ENCODE assay signal across 8 cellular contexts in genomic region chr14:91946313-91947195, GRCh38. TPM values are rescaled to one million over a fixed set of nuclear protein-coding genes. Genes with fewer than 3 reads are reported as not detected.
A peak's percentile ranks its signal among the peaks of the same experiment; 100 is the strongest.
DNase-seq lines count a peak whose midpoint lies in the region; ATAC-seq, FAIRE-seq and TF ChIP-seq lines count a peak whose summit lies in the region.

No MANE protein-coding gene starts in this region.

- peak overlapping the region; percentile 59 for H3K4me3 ChIP-seq in A549
- peak overlapping the region; percentile 55 for H3K4me3 ChIP-seq in effector memory CD4-positive, alpha-beta T cell (ENCODE audit: insufficient read depth, low read depth, low read length, poor library complexity, severe bottlenecking)
- peak overlapping the region; percentile 71 to 73 for H3K4me3 ChIP-seq in muscle layer of colon (ENCODE audit: low read depth in 1 of 2, low read length in 2 of 2)

- TF ChIP-seq CTCF in A549 (IDR thresholded peaks at IDR 0.05), result no peak

- no peaks in the 10 kb centered on the region for H3K36me3 ChIP-seq in effector memory CD4-positive, alpha-beta T cell (ENCODE audit: control insufficient read depth, insufficient read depth, low read length)
- H3K36me3 ChIP-seq in muscle layer of colon (ENCODE audit: insufficient read depth, low read length), result no peaks in the 10 kb centered on the region

- H3K27me3 ChIP-seq in effector memory CD4-positive, alpha-beta T cell (replicated peaks; ENCODE audit: control insufficient read depth, insufficient read depth, low read length, poor library complexity, severe bottlenecking), result peaks cover 4% of the 10 kb centered on the region
- no peaks in the 10 kb centered on the region for H3K27me3 ChIP-seq in muscle layer of colon (ENCODE audit: control insufficient read depth in 1 of 2, insufficient read depth in 2 of 2, low read length in 2 of 2)

- peak overlapping the region; percentile 47 for H3K9ac ChIP-seq in muscle layer of colon (ENCODE audit: low read length)

- ATAC-seq in A549 (no peak; a peak in 1 of 6 replicates), GM18498 (IDR thresholded peaks at IDR 0.05; ENCODE audit: unreplicated experiment) (no peak)

- H3K4me1 ChIP-seq in A549 (peaks cover 3% of the 10 kb centered on the region; the same call in 1 of the 3 replicates), muscle layer of colon (ENCODE audit: insufficient read depth, low read length) (peaks cover 10% of the 10 kb centered on the region)
- H3K4me1 ChIP-seq in effector memory CD4-positive, alpha-beta T cell (ENCODE audit: control insufficient read depth, insufficient read depth, low read length, poor library complexity, severe bottlenecking), result peaks cover 6% of the 10 kb centered on the region

- FAIRE-seq in A549 (lab: Jason Lieb, UNC), result no peak

- no peak for TF ChIP-seq EP300 in A549 (IDR thresholded peaks at IDR 0.05)

- H3K27ac ChIP-seq in A549 (peak overlapping the region in 1 of 2 experiments; percentile 84; a peak in 2 of 6 replicates), muscle layer of colon (ENCODE audit: low read depth, low read length) (peak overlapping the region; percentile 57)
- H3K27ac ChIP-seq in effector memory CD4-positive, alpha-beta T cell (ENCODE audit: insufficient read depth, low read length, poor library complexity, severe bottlenecking), result no peak overlapping the region

- TF ChIP-seq POLR2A in A549 (IDR thresholded peaks at IDR 0.05; ENCODE audit: low read length), result no peak

- peak overlapping the region; percentile 90 for H3K4me2 ChIP-seq in A549

- POLR2A ChIA-PET in A549 (lab: Yijun Ruan, JAX), result no interaction called here

- 90% methylated on average over 20 of the region's 20 CpGs for WGBS in A549 (ENCODE audit: missing lambda C conversion rate)

- no peak for TF ChIP-seq RAD21 in A549 (conservative IDR thresholded peaks at IDR 0.05 in 1 of 2, IDR thresholded peaks at IDR 0.05 in 1 of 2)

- no peak for DNase-seq in A549 (ENCODE audit: low read depth in 1 of 2, low spot score in 1 of 2)
- peak; percentile 32 for DNase-seq in LHCN-M2 (ENCODE audit: low read depth)
- no peak for DNase-seq in effector memory CD4-positive, alpha-beta T cell
- no peak for DNase-seq in stimulated activated CD8-positive, alpha-beta memory T cell treated with anti-CD3 and anti-CD28 coated beads, Interleukin-4, amount 100 ng/mL, for 48 hours
- DNase-seq in NCI-H774 (lab: John Stamatoyannopoulos, UW), result no peak
- no peak for DNase-seq in GDM1 (lab: John Stamatoyannopoulos, UW)

- CTCF ChIA-PET in A549 (lab: Yijun Ruan, JAX), result interaction anchor here (1.8 kb wide), 1 partner anchor 50 kb away, joined by 4 read pairs; no protein-coding TSS in a partner anchor

- no peaks in the 10 kb centered on the region for H3K9me3 ChIP-seq in A549
- no peaks in the 10 kb centered on the region for H3K9me3 ChIP-seq in effector memory CD4-positive, alpha-beta T cell (ENCODE audit: control insufficient read depth, low read length)
- no peaks in the 10 kb centered on the region for H3K9me3 ChIP-seq in muscle layer of colon (ENCODE audit: low read length)

TF ChIP-seq in A549, 52 proteins besides CTCF, POLR2A, EP300 and RAD21:
- TF ChIP-seq RCOR1 (IDR thresholded peaks at IDR 0.05; ENCODE audit: low read depth, low read length), result no peak
- TF ChIP-seq BCL3 (IDR thresholded peaks at IDR 0.05), result no peak
- TF ChIP-seq HES2 (IDR thresholded peaks at IDR 0.05), result no peak
- TF ChIP-seq ZFP36 (IDR thresholded peaks at IDR 0.05; ENCODE audit: borderline replicate concordance, partially characterized antibody), result no peak
- no peak for TF ChIP-seq EHMT2 (IDR thresholded peaks at IDR 0.05; ENCODE audit: low read depth)
- no peak for TF ChIP-seq ZNF302 (CRISPR knock-in tag; IDR thresholded peaks at IDR 0.05)
- no peak for TF ChIP-seq FOSB (CRISPR knock-in tag; IDR thresholded peaks at IDR 0.05)
- no peak for TF ChIP-seq CHD2 (IDR thresholded peaks at IDR 0.05; ENCODE audit: low read length, partially characterized antibody)
- no peak for TF ChIP-seq GATA3 (IDR thresholded peaks at IDR 0.05; ENCODE audit: borderline replicate concordance)
- TF ChIP-seq ELK1 (IDR thresholded peaks at IDR 0.05; ENCODE audit: low read depth, low read length), result no peak
- TF ChIP-seq USF2 (IDR thresholded peaks at IDR 0.05), result no peak
- TF ChIP-seq HDAC2 (IDR thresholded peaks at IDR 0.05), result no peak
- no peak for TF ChIP-seq POLR2AphosphoS2 (conservative IDR thresholded peaks at IDR 0.05; ENCODE audit: low read length)
- no peak for TF ChIP-seq ATOH8 (CRISPR knock-in tag; IDR thresholded peaks at IDR 0.05; ENCODE audit: low read depth)
- TF ChIP-seq SMC3 (IDR thresholded peaks at IDR 0.05), result no peak
- TF ChIP-seq PHF8 (IDR thresholded peaks at IDR 0.05; ENCODE audit: borderline replicate concordance, low read depth), result no peak

RNA-seq across cellular contexts. Expression of gene FBLN5, which starts 0.9 kb away (rescaled TPM):
- polyA plus RNA-seq in A549 (2011; rRNA removed) (0.88 and 2.1 TPM in 2 replicates), A549 (2017; fragmentation: RNase III; extraction: RNeasy Plus Mini Kit Qiagen cat#74134 plus additional on column Dnase treatment) (1.3 to 1.8 TPM (median 1.5 TPM) in 3 replicates)
- 0.95 and 1.2 TPM in 2 replicates for polyA plus RNA-seq in A549 (2012; cell fraction: cytosol; rRNA removed)
- 0.88 and 3.0 TPM in 2 replicates for polyA plus RNA-seq in A549 (2012; cell fraction: nucleus; rRNA removed)
- 1.5 TPM in 2 replicates for polyA minus RNA-seq in A549 (2011; rRNA and poly(A)+ RNA removed)
- 20.0 TPM in 2 replicates for total RNA-seq in LHCN-M2 (2014; rRNA removed)
- 11.3 TPM for polyA plus RNA-seq in LHCN-M2 (2012)
